8 cellular contexts compared by ENCODE assay signal in the genomic region with DNA sequence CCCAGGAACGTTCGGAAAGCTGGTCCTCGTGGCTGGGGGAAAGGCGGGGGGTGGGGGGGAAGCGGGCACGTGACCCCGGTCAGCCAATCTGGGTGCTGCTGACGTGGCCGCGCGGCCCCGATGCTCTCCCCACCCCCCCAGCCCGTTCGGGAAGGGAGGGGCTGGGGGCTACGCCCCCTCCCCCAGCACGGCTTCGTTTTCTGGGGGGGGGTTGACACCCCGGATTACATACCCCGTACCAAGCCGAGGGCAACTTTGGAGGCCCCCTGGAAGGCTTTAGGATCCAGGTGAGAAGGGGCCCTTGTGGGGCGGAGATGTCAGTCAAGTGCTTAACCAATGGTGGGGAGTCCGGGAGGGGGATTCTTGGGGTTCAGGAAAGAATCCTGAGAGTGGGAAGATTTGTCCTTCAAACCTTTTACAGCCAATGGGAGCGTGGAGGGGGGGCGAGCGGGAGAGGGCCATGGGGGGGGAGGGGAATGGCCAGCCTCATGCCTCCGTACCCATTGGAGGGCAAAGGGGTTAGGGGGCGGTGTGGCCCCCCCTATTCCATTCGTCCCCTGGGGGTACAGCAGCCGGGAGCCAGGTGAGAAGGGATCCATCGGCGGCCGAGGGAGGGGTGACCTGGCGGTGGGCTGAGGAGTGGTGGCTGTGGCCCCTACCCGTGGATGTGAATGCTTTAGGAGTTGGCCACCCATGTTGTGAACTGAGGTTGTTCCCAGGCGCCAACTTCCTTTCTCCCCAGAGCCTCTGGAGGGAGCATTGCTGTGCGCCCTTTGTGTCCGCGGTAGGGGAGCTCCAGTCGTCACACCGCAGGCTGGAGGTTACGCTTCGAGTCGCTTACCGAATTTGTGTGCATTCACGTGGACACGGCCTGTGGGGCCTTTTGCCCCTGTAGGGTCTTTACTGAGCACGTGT. TPM values are rescaled to one million over a fixed set of nuclear protein-coding genes. Genes with fewer than 3 reads are reported as not detected.
DNase-seq lines count a peak whose midpoint lies in the region; ATAC-seq and TF ChIP-seq lines count a peak whose summit lies in the region.

No MANE protein-coding gene starts in this region.

- ATAC-seq in GM18909 (IDR thresholded peaks at IDR 0.05; ENCODE audit: poor library complexity, unreplicated experiment), result peak; percentile 5

- H3K9me3 ChIP-seq in KOPT-K1 (ENCODE audit: insufficient read depth, low read length, poor library complexity, severe bottlenecking), result no peaks in the 10 kb centered on the region
- H3K9me3 ChIP-seq in SK-N-MC (ENCODE audit: low read depth, low read length), result no peaks in the 10 kb centered on the region

- H3K36me3 ChIP-seq in KOPT-K1 (ENCODE audit: insufficient read depth, low read length) (peaks cover 24% of the 10 kb centered on the region), SK-N-MC (ENCODE audit: insufficient read depth, low read length) (peaks cover 18% of the 10 kb centered on the region)

- peak overlapping the region; percentile 99 for H3K9ac ChIP-seq in SK-N-MC (ENCODE audit: insufficient read length)

- peaks cover 34% of the 10 kb centered on the region for H3K4me1 Mint-ChIP-seq in activated naive CD8-positive, alpha-beta T cell (ENCODE audit: low read depth)
- H3K4me1 Mint-ChIP-seq in glutamatergic neuron (ENCODE audit: low read depth, unreplicated experiment) (peaks cover 15% of the 10 kb centered on the region), type B pancreatic cell (ENCODE audit: unreplicated experiment) (peaks cover 18% of the 10 kb centered on the region)

- H3K27ac ChIP-seq in KOPT-K1 (ENCODE audit: low read depth, low read length, poor library complexity, severe bottlenecking) (peak overlapping the region; percentile 99), SK-N-MC (peak overlapping the region; percentile 100)

- H3K4me3 Mint-ChIP-seq in activated naive CD8-positive, alpha-beta T cell, result peak overlapping the region; percentile 98
- H3K4me3 Mint-ChIP-seq in glutamatergic neuron (ENCODE audit: unreplicated experiment), result peak overlapping the region; percentile 97
- H3K4me3 Mint-ChIP-seq in type B pancreatic cell, result peak overlapping the region; percentile 96

- TF ChIP-seq CTCF in glutamatergic neuron (IDR thresholded peaks at IDR 0.05; ENCODE audit: partially characterized antibody, unreplicated experiment) (no peak), type B pancreatic cell (conservative IDR thresholded peaks at IDR 0.05) (peak; percentile 26)

- DNase-seq in AG08396 (ENCODE audit: low spot score), result peak; percentile 87
- no peak for DNase-seq in SK-N-MC (ENCODE audit: low read depth, low spot score)
- peak; percentile 69 for DNase-seq in glutamatergic neuron
- DNase-seq in occipital lobe (lab: John Stamatoyannopoulos, UW), result peak; percentile 91
- peak; percentile 77 for DNase-seq in type B pancreatic cell (ENCODE audit: extremely low spot score, unreplicated experiment)

- peaks cover 14% of the 10 kb centered on the region for H3K36me3 Mint-ChIP-seq in activated naive CD8-positive, alpha-beta T cell
- H3K36me3 Mint-ChIP-seq in glutamatergic neuron (ENCODE audit: unreplicated experiment), result peaks cover 5% of the 10 kb centered on the region
- H3K36me3 Mint-ChIP-seq in type B pancreatic cell, result peaks cover 22% of the 10 kb centered on the region

- H3K4me3 ChIP-seq in SK-N-MC, result peak overlapping the region; percentile 88

- no peaks in the 10 kb centered on the region for H3K9me3 Mint-ChIP-seq in activated naive CD8-positive, alpha-beta T cell (ENCODE audit: low read depth)
- H3K9me3 Mint-ChIP-seq in glutamatergic neuron (ENCODE audit: unreplicated experiment) (peaks cover 36% of the 10 kb centered on the region), type B pancreatic cell (no peaks in the 10 kb centered on the region)

- peak overlapping the region; percentile 100 for H3K27ac Mint-ChIP-seq in activated naive CD8-positive, alpha-beta T cell
- peak overlapping the region; percentile 100 for H3K27ac Mint-ChIP-seq in glutamatergic neuron (ENCODE audit: unreplicated experiment)
- peak overlapping the region; percentile 98 for H3K27ac Mint-ChIP-seq in type B pancreatic cell

- no peaks in the 10 kb centered on the region for H3K27me3 Mint-ChIP-seq in activated naive CD8-positive, alpha-beta T cell
- H3K27me3 Mint-ChIP-seq in glutamatergic neuron (ENCODE audit: unreplicated experiment) (peaks cover 33% of the 10 kb centered on the region), type B pancreatic cell (peaks cover 3% of the 10 kb centered on the region)

RNA-seq across cellular contexts. Expression of gene BRD2, which starts 0.6 kb away (rescaled TPM):
- 213 TPM for total RNA-seq in glutamatergic neuron (ENCODE audit: unreplicated experiment)
- total RNA-seq in occipital lobe, result 66.6 TPM
- total RNA-seq in type B pancreatic cell (ENCODE audit: low replicate concordance), result 212 and 241 TPM in 2 replicates

RNA-seq across cellular contexts. Expression of gene HLA-DMA, which starts 16.1 kb away (rescaled TPM):
- total RNA-seq in glutamatergic neuron (ENCODE audit: unreplicated experiment), result 0.76 TPM
- 0.94 TPM for total RNA-seq in occipital lobe
- total RNA-seq in type B pancreatic cell (ENCODE audit: low replicate concordance), result 1.5 and 2.0 TPM in 2 replicates

RNA-seq across cellular contexts. Expression of gene HLA-DMB, which starts 28.2 kb away (rescaled TPM):
- total RNA-seq in glutamatergic neuron (ENCODE audit: unreplicated experiment) (not detected), occipital lobe (2.0 TPM), type B pancreatic cell (ENCODE audit: low replicate concordance) (0.43 and 0.80 TPM in 2 replicates)

RNA-seq across cellular contexts. Expression of gene HLA-DOA, which starts 40.4 kb away (rescaled TPM):
- total RNA-seq in glutamatergic neuron (ENCODE audit: unreplicated experiment) (0.69 TPM), occipital lobe (0.16 TPM), type B pancreatic cell (ENCODE audit: low replicate concordance) (0.52 and 2.5 TPM in 2 replicates)
